Comparison of ENCODE assay signal across 24 cellular contexts in genomic region chr12:27340971-27341370, GRCh38. TPM values are rescaled to one million over a fixed set of nuclear protein-coding genes. Genes with fewer than 3 reads are reported as not detected.
A peak's percentile ranks its signal among the peaks of the same experiment; 100 is the strongest.
DNase-seq lines count a peak whose midpoint lies in the region; ATAC-seq, FAIRE-seq and TF ChIP-seq lines count a peak whose summit lies in the region.
"Had no signal": no experiment of that assay in that cellular context is flagged by ENCODE, and none has a peak within 500 bp of the region (broad histone marks: within the 10 kb centered on the region; RNA-seq: fewer than 3 reads in every experiment).

No MANE protein-coding gene starts in this region.

- ATAC-seq in GM19463 (IDR thresholded peaks at IDR 0.05; ENCODE audit: unreplicated experiment): no peak
- no peak for ATAC-seq in activated T-cell treated with anti-CD3 and anti-CD28 coated beads, Interleukin-2, amount 50 U/mL, for 4 hours
- ATAC-seq: CD8-positive, alpha-beta T cell had no signal

- peaks cover 63% of the 10 kb centered on the region for H3F3A ChIP-seq in PC-9 (ENCODE audit: insufficient read depth, low read depth)

- H3K4me3 ChIP-seq in PC-9 (no peak overlapping the region), bronchial epithelial cell (ENCODE audit: low read depth, low read length) (no peak overlapping the region)
- H3K4me3 ChIP-seq: HAP-1 had no signal

- intact Hi-C loops in PC-9 (cut with micrococcal nuclease; ENCODE audit: unreplicated experiment): no loop called here

- no peak overlapping the region for H2AFZ ChIP-seq in PC-9

- DNase-seq in HT1080 (ENCODE audit: low read depth) (peak; percentile 11), PC-9 (peak in 1 of 2 experiments; percentile 63), bronchial epithelial cell (ENCODE audit: low read depth) (peak; percentile 47), kidney tubule cell (ENCODE audit: low spot score) (peak; percentile 35), GM19238 (ENCODE audit: insufficient read length, low spot score) (no peak)
- no peak for DNase-seq in activated T-cell treated with anti-CD3 and anti-CD28 coated beads, Interleukin-2, amount 50 U/mL, for 4 hours
- DNase-seq: C1 segment of cervical spinal cord; CD8-positive, alpha-beta T cell; DMS153; DND-41; GOT3; NCI-H1105; NCI-H1436 treated with DMSO at 0.1 percent for 48 hours; NCI-H1930; NCI-H2107; NCI-H524; NCI-H774; SHP77; T-helper 1 cell had no signal

- H4K20me1 ChIP-seq in PC-9 (ENCODE audit: insufficient read depth): no peaks in the 10 kb centered on the region

- H3K36me3 Mint-ChIP-seq in activated T-cell treated with anti-CD3 and anti-CD28 coated beads, Interleukin-2, amount 50 U/mL, for 4 hours (ENCODE audit: insufficient read depth): no peaks in the 10 kb centered on the region
- H3K36me3 Mint-ChIP-seq: CD8-positive, alpha-beta T cell; IgD-negative memory B cell had no signal

- H3K79me2 ChIP-seq in PC-9 (ENCODE audit: low read depth): peaks cover 86% of the 10 kb centered on the region

- peaks cover 9% of the 10 kb centered on the region for H3K27me3 Mint-ChIP-seq in activated T-cell treated with anti-CD3 and anti-CD28 coated beads, Interleukin-2, amount 50 U/mL, for 4 hours (ENCODE audit: low read depth)
- H3K27me3 Mint-ChIP-seq: IgD-negative memory B cell had no signal

- FAIRE-seq in bronchial epithelial cell (lab: Jason Lieb, UNC): no peak
- FAIRE-seq: GM12892 had no signal

- peak overlapping the region; percentile 99 for H3K27ac ChIP-seq in PC-9
- H3K27ac ChIP-seq: KMS-11 had no signal

- BruUV-seq in PC-9 (replicated peaks; lab: Mats Ljungman, UMichigan): no TSS peak

- peak overlapping the region; percentile 5; the same call in 1 of the 2 replicates for H3K4me2 ChIP-seq in PC-9
- H3K4me2 ChIP-seq: KMS-11 had no signal

- no peak overlapping the region for H3K4me3 Mint-ChIP-seq in activated T-cell treated with anti-CD3 and anti-CD28 coated beads, Interleukin-2, amount 50 U/mL, for 4 hours
- H3K4me3 Mint-ChIP-seq: CD8-positive, alpha-beta T cell; IgD-negative memory B cell had no signal

- H3K9me3 Mint-ChIP-seq in activated T-cell treated with anti-CD3 and anti-CD28 coated beads, Interleukin-2, amount 50 U/mL, for 4 hours: no peaks in the 10 kb centered on the region
- H3K9me3 Mint-ChIP-seq: CD8-positive, alpha-beta T cell; IgD-negative memory B cell had no signal

- POLR2A ChIA-PET in PC-9 (lab: Charles Lee; ENCODE audit: unreplicated experiment): no interaction called here

- no peak for TF ChIP-seq CTCF in PC-9 (conservative IDR thresholded peaks at IDR 0.05)
- no peak for TF ChIP-seq CTCF in bronchial epithelial cell (IDR thresholded peaks at IDR 0.05; ENCODE audit: insufficient read depth, low read length, severe bottlenecking)

- H3K9me2 ChIP-seq in PC-9 (ENCODE audit: insufficient read depth): no peaks in the 10 kb centered on the region

- CTCF ChIA-PET in PC-9 (lab: Charles Lee): no interaction called here

- H3K27me3 ChIP-seq in PC-9 (ENCODE audit: insufficient read depth, low read depth) (no peaks in the 10 kb centered on the region), bronchial epithelial cell (ENCODE audit: control insufficient read depth, insufficient read depth, low read length) (no peaks in the 10 kb centered on the region)

- H3K4me1 Mint-ChIP-seq in activated T-cell treated with anti-CD3 and anti-CD28 coated beads, Interleukin-2, amount 50 U/mL, for 4 hours (ENCODE audit: low read depth): no peaks in the 10 kb centered on the region
- H3K4me1 Mint-ChIP-seq: IgD-negative memory B cell had no signal

- peaks cover 79% of the 10 kb centered on the region for H3K4me1 ChIP-seq in PC-9 (replicated peaks; ENCODE audit: insufficient read depth)
- H3K4me1 ChIP-seq: HAP-1 had no signal

- H3K36me3 ChIP-seq in PC-9 (ENCODE audit: low read depth) (no peaks in the 10 kb centered on the region), bronchial epithelial cell (ENCODE audit: control insufficient read depth, insufficient read depth, low read length) (no peaks in the 10 kb centered on the region)

- no peaks in the 10 kb centered on the region; the same call in 1 of the 2 replicates for H3K9me3 ChIP-seq in PC-9 (ENCODE audit: insufficient read depth, low read depth)

RNA-seq across cellular contexts. Expression of gene BMAL2, which starts 8.3 kb away (rescaled TPM):
- total RNA-seq in HT1080 (2014; rRNA removed; shearing (Covaris generic)): 66.5 and 69.5 TPM in 2 replicates
- polyA plus RNA-seq in HT1080 (2015; cell fraction: cytosol; rRNA removed): 34.9 and 35.8 TPM in 2 replicates
- 15.2 and 16.0 TPM in 2 replicates for polyA plus RNA-seq in HT1080 (2015; cell fraction: nucleus; rRNA removed)
- total RNA-seq in PC-9 (2021) (56.7 and 87.9 TPM in 2 replicates), bronchial epithelial cell (101 and 102 TPM in 2 replicates)
- total RNA-seq in activated T-cell treated with anti-CD3 and anti-CD28 coated beads, Interleukin-2, amount 50 U/mL, for 4 hours: 1 to 10 TPM; 3.8 to 7.4 (median 6.8) TPM
- total RNA-seq: CD8-positive, alpha-beta T cell had no signal

Comparison
In these comparisons a context has a peak if more than half of its experiments do, and no peak if none do; other contexts are left out.
1. DNase-seq: peak in HT1080 (single experiment), bronchial epithelial cell (single experiment) and kidney tubule cell (single experiment); none in GM19238 (single experiment) and activated T-cell treated with anti-CD3 and anti-CD28 coated beads, Interleukin-2, amount 50 U/mL, for 4 hours (single experiment).